21 cellular contexts compared by ENCODE assay signal in genomic region chr12:110200124-110200417, GRCh38.
A peak's percentile ranks its signal among the peaks of the same experiment; 100 is the strongest.
DNase-seq lines count a peak whose midpoint lies in the region; ATAC-seq and TF ChIP-seq lines count a peak whose summit lies in the region.
"Had no signal": no experiment of that assay in that cellular context is flagged by ENCODE, and none has a peak within 500 bp of the region (broad histone marks: within the 10 kb centered on the region; RNA-seq: fewer than 3 reads in every experiment).

No MANE protein-coding gene starts in this region.

- H2BK5ac ChIP-seq in mesenchymal stem cell (ENCODE audit: low read depth, low read length, poor library complexity, severe bottlenecking), result no peak overlapping the region

- no peaks in the 10 kb centered on the region for H3K27me3 Mint-ChIP-seq in T-cell
- H3K27me3 Mint-ChIP-seq: memory B cell had no signal

- no peaks in the 10 kb centered on the region for H3K9me3 ChIP-seq in BLaER1 treated with 17β-estradiol and CSF1 and Interleukin-3, amounts not matched to agents 10 nM and 100 nM (replicated peaks in 1 of 11)
- H3K9me3 ChIP-seq in HEK293 (ENCODE audit: control insufficient read depth, insufficient read depth, low read depth, low read length), result no peaks in the 10 kb centered on the region
- no peaks in the 10 kb centered on the region for H3K9me3 ChIP-seq in mesenchymal stem cell (ENCODE audit: control insufficient read depth, low read length)
- H3K9me3 ChIP-seq in right atrium auricular region, result no peaks in the 10 kb centered on the region
- H3K9me3 ChIP-seq: esophagus squamous epithelium, neutrophil had no signal

- no peak overlapping the region for H3K14ac ChIP-seq in mesenchymal stem cell (ENCODE audit: low read length in 2 of 2)

- no peak overlapping the region for H3K4ac ChIP-seq in mesenchymal stem cell (ENCODE audit: low read depth in 1 of 2, low read length in 2 of 2)

- no peak for ATAC-seq in T-cell (replicated peaks in 1 of 4)
- ATAC-seq: K562, Panc1 had no signal

- no peak overlapping the region for H2AK5ac ChIP-seq in mesenchymal stem cell (ENCODE audit: low read length, severe bottlenecking)

- CTCF ChIA-PET in HEK293 (lab: Yijun Ruan, JAX), result no interaction called here
- CTCF ChIA-PET in T-cell (lab: Charles Lee), result no interaction called here

- H3K36me3 Mint-ChIP-seq in T-cell, result peaks cover 2% of the 10 kb centered on the region
- H3K36me3 Mint-ChIP-seq: activated naive CD4-positive, alpha-beta T cell treated with anti-CD3 and anti-CD28 coated beads, Interleukin-2, amount 50 U/mL, for 72 hours had no signal

- H2BK120ac ChIP-seq in mesenchymal stem cell (ENCODE audit: low read depth, low read length), result no peak overlapping the region

- no peak overlapping the region for H3K4me3 Mint-ChIP-seq in T-cell
- H3K4me3 Mint-ChIP-seq: memory B cell had no signal

- POLR2A ChIA-PET in HEK293 (lab: Yijun Ruan, JAX) (no interaction called here), T-cell (lab: Charles Lee) (no interaction called here)

- no peak overlapping the region for H3K9ac ChIP-seq in BLaER1 treated with 17β-estradiol and CSF1 and Interleukin-3, amounts not matched to agents 10 nM and 100 nM
- H3K9ac ChIP-seq in mesenchymal stem cell (ENCODE audit: low read length), result peak overlapping the region; percentile 39

- peaks cover 16 to 27% (median 24%) of the 10 kb centered on the region in 10 experiments for H3K4me1 ChIP-seq in BLaER1 treated with 17β-estradiol and CSF1 and Interleukin-3, amounts not matched to agents 10 nM and 100 nM
- H3K4me1 ChIP-seq in HEK293 (ENCODE audit: control insufficient read depth, insufficient read depth, low read length) (0 out of 2 replicates have a peak, but pooled peaks cover 3% of the 10 kb centered on the region), mesenchymal stem cell (ENCODE audit: control insufficient read depth, insufficient read depth, low read depth, low read length) (peaks cover 7% of the 10 kb centered on the region), right atrium auricular region (no peaks in the 10 kb centered on the region)
- H3K4me1 ChIP-seq: esophagus squamous epithelium had no signal

- H3K9me3 Mint-ChIP-seq in T-cell, result no peaks in the 10 kb centered on the region
- H3K9me3 Mint-ChIP-seq: activated naive CD4-positive, alpha-beta T cell treated with anti-CD3 and anti-CD28 coated beads, Interleukin-2, amount 50 U/mL, for 72 hours; memory B cell had no signal

- H3K4me3 ChIP-seq in BLaER1 treated with 17β-estradiol and CSF1 and Interleukin-3, amounts not matched to agents 10 nM and 100 nM, result no peak overlapping the region
- H3K4me3 ChIP-seq in HEK293 (ENCODE audit: low read depth, low read length), result no peak overlapping the region
- H3K4me3 ChIP-seq in mesenchymal stem cell (ENCODE audit: insufficient read depth in 1 of 2, low read depth in 1 of 2, low read length in 2 of 2), result peak overlapping the region in 1 of 2 experiments; percentile 42
- no peak overlapping the region for H3K4me3 ChIP-seq in right atrium auricular region
- H3K4me3 ChIP-seq: esophagus squamous epithelium, K562 had no signal

- H4K8ac ChIP-seq in mesenchymal stem cell (ENCODE audit: low read length), result no peak overlapping the region

- no peak overlapping the region for H2BK15ac ChIP-seq in mesenchymal stem cell (ENCODE audit: low read depth, poor library complexity, severe bottlenecking)

- no peak overlapping the region for H3K18ac ChIP-seq in mesenchymal stem cell (ENCODE audit: low read depth in 1 of 2, low read length in 2 of 2)

- H3K27ac ChIP-seq in BLaER1 treated with 17β-estradiol and CSF1 and Interleukin-3, amounts not matched to agents 10 nM and 100 nM, result peak overlapping the region in 7 of 11 experiments; percentile 27 to 67 (median 49); a peak in 11 of 22 replicates
- no peak overlapping the region for H3K27ac ChIP-seq in HEK293 (ENCODE audit: extremely low read depth, low read depth, low read length)
- H3K27ac ChIP-seq in mesenchymal stem cell (ENCODE audit: low read length, poor library complexity, severe bottlenecking), result peak overlapping the region; percentile 45
- no peak overlapping the region for H3K27ac ChIP-seq in right atrium auricular region
- H3K27ac ChIP-seq: esophagus squamous epithelium, HL-60, neutrophil had no signal

- no peak overlapping the region for H4K91ac ChIP-seq in mesenchymal stem cell (ENCODE audit: low read length)

- DNase-seq in amniotic epithelial cell (ENCODE audit: low read depth) (peak; percentile 41), mesenchymal stem cell (peak; percentile 23), A172 (ENCODE audit: low spot score) (no peak), right atrium auricular region (ENCODE audit: low spot score) (no peak), T-cell (no peak)
- DNase-seq in stimulated activated CD4-positive, alpha-beta T cell treated with anti-CD3 and anti-CD28 coated beads, Interleukin-4, amount 100 ng/mL, for 24 hours, result no peak
- DNase-seq: activated T-cell treated with anti-CD3 and anti-CD28 coated beads, Interleukin-2, amount 50 U/mL, for 1 hour; AML-193; Calu3; esophagus squamous epithelium; GDM1; hippocampal formation; NCI-H748 treated with DMSO at 0.1 percent for 48 hours had no signal

- H3K4me1 Mint-ChIP-seq in T-cell, result peaks cover 6 to 8% (median 7%) of the 10 kb centered on the region in 3 donors

- peaks cover 0 to 33% (median 16%) of the 10 kb centered on the region in 11 experiments; a peak in 13 of 22 replicates for H3K36me3 ChIP-seq in BLaER1 treated with 17β-estradiol and CSF1 and Interleukin-3, amounts not matched to agents 10 nM and 100 nM
- H3K36me3 ChIP-seq in HEK293 (ENCODE audit: control insufficient read depth in 2 of 2, insufficient read depth in 1 of 2, low read length in 2 of 2) (peaks cover 7 to 17% of the 10 kb centered on the region in 2 experiments), mesenchymal stem cell (ENCODE audit: control insufficient read depth in 1 of 2, insufficient read depth in 2 of 2, low read depth in 1 of 2, low read length in 2 of 2) (peaks cover 7 to 31% of the 10 kb centered on the region in 2 experiments), right atrium auricular region (peaks cover 13% of the 10 kb centered on the region)
- H3K36me3 ChIP-seq: neutrophil had no signal

- no CpG with 5 or more reads among the region's 1 CpG for WGBS in mesenchymal stem cell

- no peaks in the 10 kb centered on the region for H4K20me1 ChIP-seq in BLaER1 treated with 17β-estradiol and CSF1 and Interleukin-3, amounts not matched to agents 10 nM and 100 nM

- no peak overlapping the region for H3K23ac ChIP-seq in mesenchymal stem cell (ENCODE audit: low read length in 2 of 2)

- no peak for TF ChIP-seq CTCF in HEK293 (tag by site-specific recombination; IDR thresholded peaks at IDR 0.05)
- TF ChIP-seq CTCF in right atrium auricular region (IDR thresholded peaks at IDR 0.05), result no peak

- peak overlapping the region; percentile 60 to 85 (median 77) for H3K4me2 ChIP-seq in BLaER1 treated with 17β-estradiol and CSF1 and Interleukin-3, amounts not matched to agents 10 nM and 100 nM
- no peak overlapping the region for H3K4me2 ChIP-seq in mesenchymal stem cell (ENCODE audit: low read length, poor library complexity, severe bottlenecking)

- H3K79me1 ChIP-seq in mesenchymal stem cell (replicated peaks; ENCODE audit: low read length, poor library complexity, severe bottlenecking), result no peaks in the 10 kb centered on the region

- no peaks in the 10 kb centered on the region for H3K27me3 ChIP-seq in BLaER1 treated with 17β-estradiol and CSF1 and Interleukin-3, amounts not matched to agents 10 nM and 100 nM
- no peaks in the 10 kb centered on the region for H3K27me3 ChIP-seq in mesenchymal stem cell (ENCODE audit: control insufficient read depth in 1 of 2, insufficient read depth in 1 of 2, low read length in 2 of 2)
- H3K27me3 ChIP-seq in right atrium auricular region, result no peaks in the 10 kb centered on the region
- H3K27me3 ChIP-seq: esophagus squamous epithelium, neutrophil had no signal

- H2BK12ac ChIP-seq in mesenchymal stem cell (ENCODE audit: low read length in 2 of 2), result no peak overlapping the region

- H3K27ac Mint-ChIP-seq in T-cell, result no peak overlapping the region
- H3K27ac Mint-ChIP-seq: activated naive CD4-positive, alpha-beta T cell treated with anti-CD3 and anti-CD28 coated beads, Interleukin-2, amount 50 U/mL, for 72 hours; memory B cell had no signal

- H2AFZ ChIP-seq in mesenchymal stem cell (ENCODE audit: low read depth, low read length), result no peak overlapping the region

TF ChIP-seq in HEK293, 187 proteins besides CTCF, POLR2A, EP300 and RAD21 (continues in another document):
- TF ChIP-seq ZNF529 (tag by site-specific recombination; IDR thresholded peaks at IDR 0.05; ENCODE audit: insufficient replicate concordance), result no peak
- no peak for TF ChIP-seq ZNF837 (tag by site-specific recombination; IDR thresholded peaks at IDR 0.05)
- TF ChIP-seq PRDM10 (tag by site-specific recombination; IDR thresholded peaks at IDR 0.05), result peak; percentile 25; the same call in 1 of the 2 replicates
- TF ChIP-seq ZNF146 (tag by site-specific recombination; IDR thresholded peaks at IDR 0.05), result no peak
- no peak for TF ChIP-seq MYNN (tag by site-specific recombination; IDR thresholded peaks at IDR 0.05; ENCODE audit: borderline replicate concordance)
- no peak for TF ChIP-seq ZNF610 (tag by site-specific recombination; IDR thresholded peaks at IDR 0.05; ENCODE audit: borderline replicate concordance)

Comparison
In these comparisons a context has a peak if more than half of its experiments do, and no peak if none do; other contexts are left out.
1. H3K27ac ChIP-seq: peak in BLaER1 treated with 17β-estradiol and CSF1 and Interleukin-3, amounts not matched to agents 10 nM and 100 nM (7 of 11) and mesenchymal stem cell (single experiment); none in HEK293 (single experiment) and right atrium auricular region (0 of 2).
2. DNase-seq: peak in amniotic epithelial cell (single experiment) and mesenchymal stem cell (single experiment); none in A172 (single experiment), stimulated activated CD4-positive, alpha-beta T cell treated with anti-CD3 and anti-CD28 coated beads, Interleukin-4, amount 100 ng/mL, for 24 hours (single experiment), right atrium auricular region (single experiment) and T-cell (0 of 34).